ENCODE assay signal across 12 cellular contexts in genomic region chr3:71303627-71304260, GRCh38.
DNase-seq lines count a peak whose midpoint lies in the region; ATAC-seq, FAIRE-seq and TF ChIP-seq lines count a peak whose summit lies in the region.
"Had no signal": no experiment of that assay in that cellular context is flagged by ENCODE, and none has a peak within 500 bp of the region (broad histone marks: within the 10 kb centered on the region; RNA-seq: fewer than 3 reads in every experiment).

No MANE protein-coding gene starts in this region.

- no peak for FAIRE-seq in H1 (lab: Jason Lieb, UNC)

- H2BK15ac ChIP-seq in H1 (ENCODE audit: low read length), result no peak overlapping the region

- no peak overlapping the region for H2AK5ac ChIP-seq in H1 (ENCODE audit: low read depth, low read length)

- CTCF ChIA-PET in Calu3 (lab: Charles Lee), result interaction anchor here (0.5 to 0.9 kb wide), 2 partner anchors 93 to 426 kb away, joined by 3 to 4 read pairs; no protein-coding TSS in a partner anchor
- CTCF ChIA-PET in H1 (lab: Charles Lee; ENCODE audit: partially characterized antibody), result interaction anchor here (1.1 to 1.2 kb wide), 2 partner anchors 171 to 244 kb away, joined by 3 read pairs; no protein-coding TSS in a partner anchor

- no peak overlapping the region for H4K8ac ChIP-seq in H1 (ENCODE audit: extremely low read depth, insufficient read depth, low read length)

- H3K4me1 ChIP-seq in H1 (replicated peaks in 1 of 4; ENCODE audit: control insufficient read depth in 3 of 4, insufficient read depth in 4 of 4, low read length in 3 of 4), result peaks cover 2 to 45% (median 20%) of the 10 kb centered on the region in 4 experiments; a peak in 5 of 7 replicates
- peaks cover 37% of the 10 kb centered on the region for H3K4me1 ChIP-seq in osteoblast (ENCODE audit: insufficient read depth, low read length)

- H3K9me3 Mint-ChIP-seq in Calu3 (ENCODE audit: low read depth, unreplicated experiment), result no peaks in the 10 kb centered on the region
- H3K9me3 Mint-ChIP-seq: HFFc6 had no signal

- peak overlapping the region; percentile 75 to 98 (median 80); a peak in 5 of 8 replicates for H3K4me3 ChIP-seq in H1 (ENCODE audit: extremely low read depth in 1 of 4, insufficient read depth in 2 of 4, low read depth in 3 of 4, low read length in 4 of 4)
- H3K4me3 ChIP-seq in osteoblast (ENCODE audit: insufficient read depth, low read length), result no peak overlapping the region

- H3K9me3 ChIP-seq in H1 (ENCODE audit: insufficient read depth in 2 of 2, low read depth in 1 of 2, low read length in 1 of 2) (no peaks in the 10 kb centered on the region), osteoblast (ENCODE audit: low read depth, low read length) (no peaks in the 10 kb centered on the region)

- no peak overlapping the region; the same call in 1 of the 2 replicates for H2BK20ac ChIP-seq in H1 (ENCODE audit: low read length)

- peak overlapping the region; percentile 70 for H4K5ac ChIP-seq in H1 (ENCODE audit: insufficient read length, low read depth, low read length)

- TF ChIP-seq EP300 in H1 (IDR thresholded peaks at IDR 0.05; ENCODE audit: borderline replicate concordance in 1 of 2, low read depth in 2 of 2, low read length in 2 of 2), result no peak

- peak overlapping the region in 1 of 4 experiments; percentile 26; a peak in 1 of 7 replicates for H3K9ac ChIP-seq in H1 (replicated peaks in 1 of 4; ENCODE audit: extremely low read depth in 1 of 4, low read depth in 3 of 4, low read length in 3 of 4)

- no peaks in the 10 kb centered on the region for H3K27me3 ChIP-seq in H1 (replicated peaks in 1 of 4; ENCODE audit: control insufficient read depth in 3 of 4, extremely low read depth in 1 of 4, insufficient read depth in 3 of 4, low read length in 3 of 4)
- H3K27me3 ChIP-seq in osteoblast (ENCODE audit: insufficient read depth, low read length), result no peaks in the 10 kb centered on the region

- 9 to 100% methylated on average over 1 to 7 of the region's 7 CpGs for WGBS in H1 (ENCODE audit: extremely low coverage in 1 of 2, insufficient coverage in 1 of 2, insufficient read length in 1 of 2, insufficient replicate concordance in 2 of 2, low coverage in 1 of 2, low lambda C conversion rate in 2 of 2, missing lambda C conversion rate in 1 of 2), 2 experiments

- in situ Hi-C loops in SK-MEL-5 (cut with HindIII; ENCODE audit: low pct_unique_long_range_greater_than_20kb, low sequenced_read_pairs), result no loop called here

- ATAC-seq in HG03565 (IDR thresholded peaks at IDR 0.05; ENCODE audit: unreplicated experiment), result no peak
- ATAC-seq: left lobe of liver had no signal

- H4K91ac ChIP-seq in H1 (replicated peaks; ENCODE audit: insufficient read length, low read length), result no peak overlapping the region

- H3K56ac ChIP-seq in H1 (replicated peaks; ENCODE audit: insufficient read length, low read depth, low read length), result no peak overlapping the region

- no peak for TF ChIP-seq RAD21 in H1 (IDR thresholded peaks at IDR 0.05 in 1 of 2, conservative IDR thresholded peaks at IDR 0.05 in 1 of 2; ENCODE audit: low read depth in 2 of 2, low read length in 2 of 2)

- no peak for TF ChIP-seq CTCF in Calu3 (IDR thresholded peaks at IDR 0.05; ENCODE audit: unreplicated experiment)
- TF ChIP-seq CTCF in H1 (IDR thresholded peaks at IDR 0.05; ENCODE audit: control extremely low read depth in 1 of 3, insufficient read depth in 1 of 3, low read depth in 1 of 3, low read length in 3 of 3), result no peak
- TF ChIP-seq CTCF in osteoblast (IDR thresholded peaks at IDR 0.05; ENCODE audit: extremely low read depth, low read depth, low read length), result no peak

- H3K27me3 Mint-ChIP-seq in Calu3 (ENCODE audit: unreplicated experiment), result no peaks in the 10 kb centered on the region

- H3K4me2 ChIP-seq in H1 (ENCODE audit: insufficient read depth in 1 of 2, low read depth in 2 of 2, low read length in 2 of 2), result peak overlapping the region; percentile 73 to 87
- peak overlapping the region; percentile 83 for H3K4me2 ChIP-seq in osteoblast (ENCODE audit: insufficient read depth, low read length)

- H3K18ac ChIP-seq in H1 (ENCODE audit: extremely low read depth, low read length), result peak overlapping the region; percentile 39; the same call in 1 of the 2 replicates

- H3K36me3 Mint-ChIP-seq in Calu3 (ENCODE audit: insufficient read depth, unreplicated experiment), result peaks cover 9% of the 10 kb centered on the region

- H3K27ac ChIP-seq in H1 (ENCODE audit: low read depth, low read length) (no peak overlapping the region), osteoblast (ENCODE audit: low read depth, low read length) (peak overlapping the region; percentile 58)

- intact Hi-C loops in Calu3 (cut with micrococcal nuclease; ENCODE audit: unreplicated experiment), result loop anchor here (1.0 to 10.0 kb wide), 7 partner anchors 56 to 749 kb away; no protein-coding TSS in a partner anchor

- H3K79me2 ChIP-seq in H1 (ENCODE audit: control insufficient read depth in 1 of 2, insufficient read depth in 2 of 2, low read length in 2 of 2) (peaks cover 8 to 63% of the 10 kb centered on the region in 2 experiments; a peak in 3 of 4 replicates), osteoblast (ENCODE audit: insufficient read depth, low read length) (peaks cover 77% of the 10 kb centered on the region)

- TF ChIP-seq POLR2A in H1 (IDR thresholded peaks at IDR 0.05; ENCODE audit: control extremely low read depth in 1 of 2, low read depth in 2 of 2, low read length in 2 of 2) (no peak), erythroblast (IDR thresholded peaks at IDR 0.05; ENCODE audit: low read length) (no peak)

- peak overlapping the region; percentile 41 for H2BK120ac ChIP-seq in H1 (replicated peaks; ENCODE audit: low read depth, low read length)

- DNase-seq in Calu3, result no peak
- DNase-seq in SK-MEL-5 (ENCODE audit: low read depth, low spot score), result peak; percentile 4
- DNase-seq in H1 (ENCODE audit: low read depth in 1 of 2, low spot score in 2 of 2), result no peak
- no peak for DNase-seq in osteoblast (ENCODE audit: insufficient read length, low spot score, missing footprints)
- no peak for DNase-seq in SHP77 treated with DMSO at 0.1 percent for 48 hours (lab: John Stamatoyannopoulos, UW)
- DNase-seq in NOMO-1 treated with DMSO at 0.1 percent for 48 hours (lab: John Stamatoyannopoulos, UW; ENCODE audit: unreplicated experiment), result no peak
- no peak for DNase-seq in erythroblast (lab: John Stamatoyannopoulos, UW)
- DNase-seq: DMS79, HFFc6, NCI-H2171 had no signal

- no peaks in the 10 kb centered on the region for H3K36me3 ChIP-seq in H1 (ENCODE audit: control insufficient read depth in 2 of 4, insufficient read depth in 4 of 4, low read length in 3 of 4)
- no peaks in the 10 kb centered on the region for H3K36me3 ChIP-seq in osteoblast (ENCODE audit: insufficient read depth, low read length)

- H2BK12ac ChIP-seq in H1 (ENCODE audit: low read depth, low read length), result peak overlapping the region; percentile 46

- H3K4me3 Mint-ChIP-seq in Calu3 (ENCODE audit: low read depth, unreplicated experiment), result peak overlapping the region; percentile 12
- H3K4me3 Mint-ChIP-seq: HFFc6 had no signal

- H2AFZ ChIP-seq in H1 (ENCODE audit: low read length) (no peak overlapping the region), osteoblast (ENCODE audit: low read length) (no peak overlapping the region)

- H3K14ac ChIP-seq in H1 (ENCODE audit: insufficient read length), result no peak overlapping the region

- H3K23ac ChIP-seq in H1 (ENCODE audit: insufficient read length), result no peak overlapping the region

- POLR2A ChIA-PET in H1 (lab: Charles Lee; ENCODE audit: partially characterized antibody), result interaction anchor here (1.1 kb wide), 1 partner anchor 12 kb away, joined by 4 read pairs; no protein-coding TSS in a partner anchor

- H3K4ac ChIP-seq in H1 (replicated peaks; ENCODE audit: insufficient read length, low read depth, low read length), result peak overlapping the region; percentile 4

- H4K20me1 ChIP-seq in H1 (replicated peaks in 1 of 2; ENCODE audit: control insufficient read depth in 1 of 2, insufficient read depth in 2 of 2, low read length in 2 of 2), result no peaks in the 10 kb centered on the region
- no peaks in the 10 kb centered on the region for H4K20me1 ChIP-seq in osteoblast (ENCODE audit: insufficient read depth, low read length)

- H3K79me1 ChIP-seq in H1 (ENCODE audit: low read depth, low read length), result no peaks in the 10 kb centered on the region; the same call in 1 of the 2 replicates

- H3K23me2 ChIP-seq in H1 (ENCODE audit: low read depth, low read length), result peaks cover 4% of the 10 kb centered on the region; the same call in 1 of the 2 replicates

- peak overlapping the region; percentile 80; the same call in 1 of the 2 replicates for H2BK5ac ChIP-seq in H1 (ENCODE audit: low read depth, low read length)

- no TSS peak for BruUV-seq in Calu3 (replicated peaks; lab: Mats Ljungman, UMichigan)

- H3K4me1 Mint-ChIP-seq in Calu3 (ENCODE audit: low read depth, unreplicated experiment), result peaks cover 39% of the 10 kb centered on the region

- peak overlapping the region; percentile 28 for H3K27ac Mint-ChIP-seq in Calu3 (ENCODE audit: unreplicated experiment)
- H3K27ac Mint-ChIP-seq: HFFc6 had no signal

TF ChIP-seq in H1, 55 proteins besides CTCF, POLR2A, EP300 and RAD21:
- TF ChIP-seq RBBP5 (IDR thresholded peaks at IDR 0.05; ENCODE audit: borderline replicate concordance, low read depth, low read length), result no peak
- TF ChIP-seq, protein P1, sequence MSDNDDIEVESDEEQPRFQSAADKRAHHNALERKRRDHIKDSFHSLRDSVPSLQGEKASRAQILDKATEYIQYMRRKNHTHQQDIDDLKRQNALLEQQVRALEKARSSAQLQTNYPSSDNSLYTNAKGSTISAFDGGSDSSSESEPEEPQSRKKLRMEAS (IDR thresholded peaks at IDR 0.05), result peak; percentile 42; the same call in 1 of the 2 replicates
- TF ChIP-seq SP2 (IDR thresholded peaks at IDR 0.05; ENCODE audit: low read length), result no peak
- no peak for TF ChIP-seq TBP (IDR thresholded peaks at IDR 0.05; ENCODE audit: low read depth, low read length)
TF ChIP-seq in H1: peak in this region for 1.
